Comparison of ENCODE assay signal across 9 cellular contexts in the genomic region with DNA sequence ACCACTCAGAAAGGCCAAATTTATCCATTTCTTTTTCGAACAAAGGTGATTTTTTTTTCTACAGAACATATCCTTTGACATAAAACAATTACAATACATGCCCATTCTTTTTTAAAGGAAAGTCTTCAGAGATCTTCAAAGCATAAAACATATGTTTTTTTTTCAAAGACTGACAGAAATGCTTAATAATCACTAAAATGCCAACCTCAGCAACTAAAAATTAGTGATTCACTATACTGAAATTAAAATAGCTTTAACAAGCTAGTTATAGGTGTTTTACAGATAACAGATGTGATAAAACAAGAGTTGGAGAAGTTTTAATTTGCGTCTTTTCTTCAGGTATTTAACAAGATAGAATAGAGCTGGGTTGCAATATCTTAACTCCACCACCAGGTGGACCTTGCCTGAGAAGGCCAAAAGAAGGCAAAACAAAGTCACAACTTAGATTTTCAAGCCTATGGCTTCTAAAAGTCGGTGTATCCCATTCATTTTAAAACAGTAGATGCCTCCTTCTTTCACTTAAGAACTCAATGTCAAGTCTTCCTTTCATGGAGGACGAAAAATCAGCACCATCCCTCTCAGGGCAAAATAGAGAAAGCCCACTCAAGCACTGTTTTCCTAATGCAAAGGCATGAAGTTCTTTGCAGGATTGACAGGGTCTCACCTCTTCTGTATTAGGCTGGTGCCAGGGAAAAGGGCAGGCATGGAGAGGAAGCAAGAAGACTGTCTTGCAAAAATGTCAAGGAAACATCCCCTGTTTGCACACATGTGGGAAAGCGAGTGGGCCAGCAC. TPM values are rescaled to one million over a fixed set of nuclear protein-coding genes. Genes with fewer than 3 reads are reported as not detected.
DNase-seq lines count a peak whose midpoint lies in the region; ATAC-seq, FAIRE-seq and TF ChIP-seq lines count a peak whose summit lies in the region.
"Had no signal": no experiment of that assay in that cellular context is flagged by ENCODE, and none has a peak within 500 bp of the region (broad histone marks: within the 10 kb centered on the region; RNA-seq: fewer than 3 reads in every experiment).

No MANE protein-coding gene starts in this region.

- H3K36me3 ChIP-seq in astrocyte (ENCODE audit: insufficient read depth, low read length) (no peaks in the 10 kb centered on the region), left lung (no peaks in the 10 kb centered on the region)

- H3K27me3 Mint-ChIP-seq in astrocyte (ENCODE audit: low read depth, unreplicated experiment): peaks cover 13% of the 10 kb centered on the region
- no peaks in the 10 kb centered on the region for H3K27me3 Mint-ChIP-seq in activated CD4-positive, alpha-beta T cell treated with anti-CD3 and anti-CD28 coated beads for 36 hours

- no peak overlapping the region for H3K9ac ChIP-seq in astrocyte (ENCODE audit: low read length)

- no peak overlapping the region for H3K4me2 ChIP-seq in astrocyte (ENCODE audit: low read length)

- no peaks in the 10 kb centered on the region for H3K9me3 ChIP-seq in astrocyte (ENCODE audit: insufficient read depth, low read depth, low read length)
- no peaks in the 10 kb centered on the region for H3K9me3 ChIP-seq in left lung

- CTCF ChIA-PET in activated CD4-positive, alpha-beta T cell treated with anti-CD3 and anti-CD28 coated beads for 36 hours (lab: Charles Lee): interaction anchor here (1.0 to 1.5 kb wide), 2 partner anchors 40 to 122 kb away, joined by 3 to 4 read pairs; no protein-coding TSS in a partner anchor

- POLR2A ChIA-PET in activated CD4-positive, alpha-beta T cell treated with anti-CD3 and anti-CD28 coated beads for 36 hours (lab: Charles Lee): no interaction called here

- intact Hi-C loops in left lung (cut with DNase I): no loop called here
- intact Hi-C loops in activated CD4-positive, alpha-beta T cell treated with anti-CD3 and anti-CD28 coated beads for 36 hours (cut with DNase I, micrococcal nuclease): no loop called here

- H3K4me1 Mint-ChIP-seq in astrocyte (ENCODE audit: low read depth, unreplicated experiment): peaks cover 23% of the 10 kb centered on the region
- no peaks in the 10 kb centered on the region for H3K4me1 Mint-ChIP-seq in activated CD4-positive, alpha-beta T cell treated with anti-CD3 and anti-CD28 coated beads for 36 hours

- no peak overlapping the region for H3K27ac Mint-ChIP-seq in astrocyte (ENCODE audit: unreplicated experiment)
- H3K27ac Mint-ChIP-seq in activated CD4-positive, alpha-beta T cell treated with anti-CD3 and anti-CD28 coated beads for 36 hours: no peak overlapping the region

- H3K4me3 ChIP-seq in AG10803 (ENCODE audit: low read length) (no peak overlapping the region), astrocyte (ENCODE audit: insufficient read depth, low read depth, low read length) (no peak overlapping the region), left lung (no peak overlapping the region)

- no peak overlapping the region for H3K27ac ChIP-seq in astrocyte (ENCODE audit: low read depth, low read length)
- no peak overlapping the region for H3K27ac ChIP-seq in left lung

- peak; percentile 53 for TF ChIP-seq CTCF in AG10803 (conservative IDR thresholded peaks at IDR 0.05; ENCODE audit: low read length)
- TF ChIP-seq CTCF in astrocyte (IDR thresholded peaks at IDR 0.05; ENCODE audit: insufficient read depth, low read depth, low read length): peak; percentile 53
- TF ChIP-seq CTCF in left lung (IDR thresholded peaks at IDR 0.05): peak; percentile 39 to 45

- H3K27me3 ChIP-seq in astrocyte (ENCODE audit: insufficient read depth, low read length) (no peaks in the 10 kb centered on the region), left lung (no peaks in the 10 kb centered on the region)

- no peaks in the 10 kb centered on the region for H3K79me2 ChIP-seq in astrocyte (ENCODE audit: insufficient read depth, low read length)

- DNase-seq in AG10803 (ENCODE audit: low read depth) (peak; percentile 23), GM19239 (ENCODE audit: insufficient read length, low spot score) (peak; percentile 42), astrocyte (ENCODE audit: low read depth) (peak; percentile 3), left lung (no peak), glomerular visceral epithelial cell (ENCODE audit: extremely low spot score) (no peak), NCI-H2196 (lab: John Stamatoyannopoulos, UW; ENCODE audit: unreplicated experiment) (no peak)
- DNase-seq in activated CD4-positive, alpha-beta T cell treated with anti-CD3 and anti-CD28 coated beads for 36 hours: no peak

- no peaks in the 10 kb centered on the region for H3K36me3 Mint-ChIP-seq in astrocyte (ENCODE audit: low read depth, unreplicated experiment)
- H3K36me3 Mint-ChIP-seq in activated CD4-positive, alpha-beta T cell treated with anti-CD3 and anti-CD28 coated beads for 36 hours (ENCODE audit: low read depth): no peaks in the 10 kb centered on the region

- H3K4me1 ChIP-seq in astrocyte (ENCODE audit: insufficient read depth, low read length) (peaks cover 9% of the 10 kb centered on the region), left lung (no peaks in the 10 kb centered on the region)

- peak; percentile 11 for FAIRE-seq in GM19239 (lab: Jason Lieb, UNC)
- no peak for FAIRE-seq in astrocyte (lab: Jason Lieb, UNC)
- FAIRE-seq: HTR-8/SVneo had no signal

- no peaks in the 10 kb centered on the region for H4K20me1 ChIP-seq in astrocyte (ENCODE audit: insufficient read depth, low read length)

- ATAC-seq in left lung (no peak), HG03139 (IDR thresholded peaks at IDR 0.05; ENCODE audit: unreplicated experiment) (no peak)
- ATAC-seq in activated CD4-positive, alpha-beta T cell treated with anti-CD3 and anti-CD28 coated beads for 36 hours: no peak

- H3K9me3 Mint-ChIP-seq in astrocyte (ENCODE audit: unreplicated experiment): no peaks in the 10 kb centered on the region
- H3K9me3 Mint-ChIP-seq in activated CD4-positive, alpha-beta T cell treated with anti-CD3 and anti-CD28 coated beads for 36 hours (ENCODE audit: low read depth): no peaks in the 10 kb centered on the region

- H2AFZ ChIP-seq in astrocyte (ENCODE audit: low read depth, low read length): no peak overlapping the region

- H3K4me3 Mint-ChIP-seq in astrocyte (ENCODE audit: unreplicated experiment): no peak overlapping the region
- no peak overlapping the region for H3K4me3 Mint-ChIP-seq in activated CD4-positive, alpha-beta T cell treated with anti-CD3 and anti-CD28 coated beads for 36 hours

RNA-seq across cellular contexts. Expression of gene CPLX2, which starts 31.1 kb away (rescaled TPM):
- total RNA-seq in astrocyte (0.05 TPM in 1 of 2 replicates, not detected in the other), left lung (not detected)
- not detected for total RNA-seq in activated CD4-positive, alpha-beta T cell treated with anti-CD3 and anti-CD28 coated beads for 36 hours

Comparison
In these comparisons a context has a peak if more than half of its experiments do, and no peak if none do; other contexts are left out.
1. DNase-seq: peak in AG10803 (single experiment), GM19239 (single experiment) and astrocyte (single experiment); none in left lung (0 of 2), activated CD4-positive, alpha-beta T cell treated with anti-CD3 and anti-CD28 coated beads for 36 hours (single experiment), glomerular visceral epithelial cell (single experiment) and NCI-H2196 (single experiment).
2. Peak in every context shown above with its lines, with median percentiles within 50 percentile points of each other: CTCF ChIP-seq.